23 cellular contexts compared by ENCODE assay signal in the genomic region with DNA sequence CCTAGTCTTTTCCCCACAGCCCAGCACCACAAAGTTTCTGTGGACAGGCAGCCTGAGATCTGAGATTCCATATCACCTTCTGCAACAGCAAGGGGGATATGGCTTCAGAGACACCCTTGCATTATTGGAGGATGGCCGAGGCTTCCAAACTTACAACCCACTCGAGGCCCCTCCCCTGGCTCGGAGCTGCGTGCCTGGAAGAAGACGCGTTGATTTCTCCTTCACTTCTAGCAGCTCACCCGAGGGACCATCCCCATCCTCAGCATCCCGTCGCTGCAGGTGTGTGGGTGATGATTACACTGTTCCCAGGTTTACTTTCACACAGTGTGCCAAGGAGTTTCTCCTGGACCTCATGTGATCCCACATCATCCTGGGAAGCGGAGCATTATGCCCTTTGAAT.
"Had no signal": no experiment of that assay in that cellular context is flagged by ENCODE, and none has a peak within 500 bp of the region (broad histone marks: within the 10 kb centered on the region; RNA-seq: fewer than 3 reads in every experiment).

No MANE protein-coding gene starts in this region.

- H3K27ac ChIP-seq: hepatocyte, sigmoid colon, testis, vagina had no signal

- ATAC-seq: activated T-helper 17 cell treated with anti-CD3 and anti-CD28 coated beads, Interleukin-2, amount 50 U/mL, for 72 hours; mucosa of descending colon; T-helper 17 cell had no signal

- DNase-seq: activated CD4-positive, alpha-beta memory T cell treated with anti-CD3 and anti-CD28 coated beads, Interleukin-2, amount 10 ng/mL, durations not matched to agents 7 days and 5 days; activated CD4-positive, alpha-beta T cell treated with anti-CD3 and anti-CD28 coated beads for 4 hours; activated CD4-positive, CD25-positive, alpha-beta regulatory T cell; activated naive CD4-positive, alpha-beta T cell treated with Interleukin-2 at 50 U/mL for 16 hours; activated naive CD8-positive, alpha-beta T cell treated with anti-CD3 and anti-CD28 coated beads, Interleukin-2, amount 10 ng/mL, durations not matched to agents 7 days and 5 days; activated T-cell treated with anti-CD3 and anti-CD28 coated beads, Interleukin-2, amount 50 U/mL, for 24 hours; amniotic stem cell; effector CD4-positive, alpha-beta T cell; glutamatergic neuron; mesenchymal stem cell; mucosa of descending colon; nephron progenitor cell; occipital lobe; sigmoid colon; stimulated activated CD4-positive, alpha-beta T cell treated with anti-CD3 and anti-CD28 coated beads, Interleukin-4, amount 100 ng/mL, for 1 hour; stimulated activated naive CD4-positive, alpha-beta T cell; SW 1271; T-helper 17 cell; testis; trophoblast cell had no signal

- H3K36me3 Mint-ChIP-seq: activated naive CD8-positive, alpha-beta T cell treated with anti-CD3 and anti-CD28 coated beads, Interleukin-2, amount 10 ng/mL, durations not matched to agents 7 days and 5 days had no signal

- H3K9me3 ChIP-seq: mucosa of descending colon, sigmoid colon, testis, vagina had no signal

- H3K36me3 ChIP-seq: sigmoid colon, vagina had no signal

- H3K27me3 Mint-ChIP-seq: activated CD4-positive, alpha-beta memory T cell treated with anti-CD3 and anti-CD28 coated beads, Interleukin-2, amount 10 ng/mL, durations not matched to agents 7 days and 5 days; activated T-cell treated with anti-CD3 and anti-CD28 coated beads, Interleukin-2, amount 50 U/mL, for 24 hours had no signal

- H3K4me3 Mint-ChIP-seq: activated CD4-positive, alpha-beta memory T cell treated with anti-CD3 and anti-CD28 coated beads, Interleukin-2, amount 10 ng/mL, durations not matched to agents 7 days and 5 days; activated naive CD8-positive, alpha-beta T cell treated with anti-CD3 and anti-CD28 coated beads, Interleukin-2, amount 10 ng/mL, durations not matched to agents 7 days and 5 days; activated T-cell treated with anti-CD3 and anti-CD28 coated beads, Interleukin-2, amount 50 U/mL, for 24 hours; activated T-helper 17 cell treated with anti-CD3 and anti-CD28 coated beads, Interleukin-2, amount 50 U/mL, for 72 hours; nephron progenitor cell; T-helper 17 cell had no signal

- H3K4me3 ChIP-seq: hepatocyte, mucosa of descending colon, sigmoid colon, testis, vagina had no signal

- H3K4me1 Mint-ChIP-seq: activated CD4-positive, alpha-beta memory T cell treated with anti-CD3 and anti-CD28 coated beads, Interleukin-2, amount 10 ng/mL, durations not matched to agents 7 days and 5 days; activated naive CD8-positive, alpha-beta T cell treated with anti-CD3 and anti-CD28 coated beads, Interleukin-2, amount 10 ng/mL, durations not matched to agents 7 days and 5 days; activated T-helper 17 cell treated with anti-CD3 and anti-CD28 coated beads, Interleukin-2, amount 50 U/mL, for 72 hours had no signal

- H3K9me3 Mint-ChIP-seq: activated CD4-positive, alpha-beta memory T cell treated with anti-CD3 and anti-CD28 coated beads, Interleukin-2, amount 10 ng/mL, durations not matched to agents 7 days and 5 days; activated naive CD8-positive, alpha-beta T cell treated with anti-CD3 and anti-CD28 coated beads, Interleukin-2, amount 10 ng/mL, durations not matched to agents 7 days and 5 days; activated T-cell treated with anti-CD3 and anti-CD28 coated beads, Interleukin-2, amount 50 U/mL, for 24 hours had no signal

- H3K27me3 ChIP-seq: hepatocyte, testis, vagina had no signal

- H3K4me1 ChIP-seq: sigmoid colon, testis, vagina had no signal

- H3K27ac Mint-ChIP-seq: activated CD4-positive, alpha-beta memory T cell treated with anti-CD3 and anti-CD28 coated beads, Interleukin-2, amount 10 ng/mL, durations not matched to agents 7 days and 5 days; activated naive CD8-positive, alpha-beta T cell treated with anti-CD3 and anti-CD28 coated beads, Interleukin-2, amount 10 ng/mL, durations not matched to agents 7 days and 5 days; activated T-cell treated with anti-CD3 and anti-CD28 coated beads, Interleukin-2, amount 50 U/mL, for 24 hours; activated T-helper 17 cell treated with anti-CD3 and anti-CD28 coated beads, Interleukin-2, amount 50 U/mL, for 72 hours; nephron progenitor cell; T-helper 17 cell had no signal
